In genomic region chr10:129586897-129587443, GRCh38 we compare ENCODE assay signal across 2 cellular contexts.
TF ChIP-seq lines count a peak whose summit lies in the region.

No MANE protein-coding gene starts in this region.

TF ChIP-seq in IMR-90, 13 proteins besides CTCF, POLR2A, EP300 and RAD21:
- TF ChIP-seq SMC3 (IDR thresholded peaks at IDR 0.05; ENCODE audit: low read depth, low read length) (no peak), NFE2L2 (IDR thresholded peaks at IDR 0.05; ENCODE audit: low read depth, low read length) (no peak), RCOR1 (IDR thresholded peaks at IDR 0.05; ENCODE audit: insufficient replicate concordance, low read length) (no peak), CHD1 (IDR thresholded peaks at IDR 0.05; ENCODE audit: low read depth, low read length) (no peak), USF2 (IDR thresholded peaks at IDR 0.05; ENCODE audit: low read depth, low read length) (no peak), FOS (IDR thresholded peaks at IDR 0.05; ENCODE audit: low read depth, low read length) (no peak), MXI1 (IDR thresholded peaks at IDR 0.05; ENCODE audit: borderline replicate concordance, low read depth, low read length) (no peak), BHLHE40 (IDR thresholded peaks at IDR 0.05; ENCODE audit: low read depth, low read length) (no peak), CEBPB (IDR thresholded peaks at IDR 0.05; ENCODE audit: low read depth, low read length) (no peak), RFX5 (IDR thresholded peaks at IDR 0.05; ENCODE audit: low read depth, low read length) (no peak), MAZ (IDR thresholded peaks at IDR 0.05; ENCODE audit: borderline replicate concordance, low read depth, low read length) (no peak), ELK1 (IDR thresholded peaks at IDR 0.05; ENCODE audit: borderline replicate concordance, low read depth, low read length) (no peak), MAFK (IDR thresholded peaks at IDR 0.05; ENCODE audit: low read depth, low read length) (no peak)

TF ChIP-seq in GM12878, 131 proteins besides CTCF, POLR2A, EP300 and RAD21:
- TF ChIP-seq CBX5 (IDR thresholded peaks at IDR 0.05; ENCODE audit: low read depth) (peak; percentile 95), IKZF2 (IDR thresholded peaks at IDR 0.05) (no peak)
TF ChIP-seq in GM12878: peak in this region for 1.
